In the genomic region with DNA sequence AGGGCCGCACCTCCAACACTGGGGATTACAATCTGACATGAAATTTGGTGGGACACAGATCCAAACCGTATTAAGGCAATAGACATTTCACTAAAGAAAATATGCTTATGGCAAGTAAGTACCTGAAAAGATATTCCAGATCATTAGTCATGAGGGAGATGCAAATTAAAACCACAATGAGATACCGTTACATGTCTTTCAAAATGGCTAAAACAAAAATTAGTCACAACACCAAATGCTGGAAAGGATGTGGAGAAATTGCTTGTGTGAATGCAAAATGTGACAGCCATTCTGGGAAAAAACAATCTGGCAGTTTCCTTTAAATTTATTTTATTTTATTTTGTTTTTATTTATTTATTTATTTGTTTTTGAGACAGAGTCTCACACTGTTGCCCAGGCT, we compare ENCODE assay signal across 30 cellular contexts.
"Had no signal": no experiment of that assay in that cellular context is flagged by ENCODE, and none has a peak within 500 bp of the region (broad histone marks: within the 10 kb centered on the region; RNA-seq: fewer than 3 reads in every experiment).

No MANE protein-coding gene starts in this region.

- H3K9me3 ChIP-seq: ovary, psoas muscle, right lobe of liver, sigmoid colon, thoracic aorta, thyroid gland, vagina had no signal

- H3K4me3 Mint-ChIP-seq: naive thymus-derived CD4-positive, alpha-beta T cell; nephron; neural progenitor cell; stimulated activated memory B cell treated with anti-CD40 and anti-IgM and Interleukin-4, amounts not matched to agents 10 μg/mL and 1 μg/mL and 100 μg/mL, for 72 hours; stimulated activated naive CD8-positive, alpha-beta T cell treated with anti-CD3 and anti-CD28 coated beads, Interleukin-15, amount 100 ng/mL, for 72 hours had no signal

- ATAC-seq: naive thymus-derived CD4-positive, alpha-beta T cell; psoas muscle; right cardiac atrium; right lobe of liver; stimulated activated memory B cell treated with anti-CD40 and anti-IgM and Interleukin-4, amounts not matched to agents 10 μg/mL and 1 μg/mL and 100 μg/mL, for 72 hours; stimulated activated naive CD8-positive, alpha-beta T cell treated with anti-CD3 and anti-CD28 coated beads, Interleukin-15, amount 100 ng/mL, for 72 hours; stimulated activated naive CD8-positive, alpha-beta T cell treated with anti-CD3 and anti-CD28 coated beads, Interleukin-15, Interleukin-2, amounts not matched to agents 100 U/mL and 50 U/mL, for 24 hours had no signal

- H3K4me1 ChIP-seq: neural progenitor cell, parathyroid adenoma, psoas muscle, right lobe of liver, sigmoid colon, thyroid gland, tibial nerve, upper lobe of left lung, vagina had no signal

- H3K27me3 ChIP-seq: neural progenitor cell, ovary, right lobe of liver, sigmoid colon, spleen, thyroid gland, tibial nerve, upper lobe of left lung, vagina had no signal

- H3K36me3 ChIP-seq: neural progenitor cell, ovary, right lobe of liver, sigmoid colon, spleen, thoracic aorta, thyroid gland, tibial nerve, upper lobe of left lung, vagina had no signal

- H3K27ac Mint-ChIP-seq: naive thymus-derived CD4-positive, alpha-beta T cell; nephron; neural progenitor cell; progenitor cell of endocrine pancreas; stimulated activated memory B cell treated with anti-CD40 and anti-IgM and Interleukin-4, amounts not matched to agents 10 μg/mL and 1 μg/mL and 100 μg/mL, for 72 hours; stimulated activated naive CD8-positive, alpha-beta T cell treated with anti-CD3 and anti-CD28 coated beads, Interleukin-15, amount 100 ng/mL, for 72 hours had no signal

- H3K27me3 Mint-ChIP-seq: progenitor cell of endocrine pancreas; stimulated activated memory B cell treated with anti-CD40 and anti-IgM and Interleukin-4, amounts not matched to agents 10 μg/mL and 1 μg/mL and 100 μg/mL, for 72 hours; stimulated activated naive CD8-positive, alpha-beta T cell treated with anti-CD3 and anti-CD28 coated beads, Interleukin-15, amount 100 ng/mL, for 72 hours had no signal

- H3K4me1 Mint-ChIP-seq: nephron; neural progenitor cell; stimulated activated memory B cell treated with anti-CD40 and anti-IgM and Interleukin-4, amounts not matched to agents 10 μg/mL and 1 μg/mL and 100 μg/mL, for 72 hours had no signal

- H3K4me2 ChIP-seq: neural progenitor cell, smooth muscle cell had no signal

- FAIRE-seq: urothelium cell line had no signal

- H3K4me3 ChIP-seq: neural progenitor cell, ovary, psoas muscle, right lobe of liver, sigmoid colon, smooth muscle cell, spleen, thoracic aorta, thyroid gland, tibial nerve, upper lobe of left lung, vagina had no signal

- H2AFZ ChIP-seq: neural progenitor cell, parathyroid adenoma had no signal

- H3K9ac ChIP-seq: neural progenitor cell, parathyroid adenoma had no signal

- H3K79me2 ChIP-seq: parathyroid adenoma had no signal

- H3K27ac ChIP-seq: neural progenitor cell, ovary, parathyroid adenoma, psoas muscle, right lobe of liver, sigmoid colon, spleen, thoracic aorta, thyroid gland, tibial nerve, upper lobe of left lung, vagina had no signal

- DNase-seq: naive thymus-derived CD4-positive, alpha-beta T cell; occipital lobe; ovary; posterior cingulate gyrus; psoas muscle; right cardiac atrium; right lobe of liver; sigmoid colon; spleen; stimulated activated CD4-positive, alpha-beta T cell treated with anti-CD3 and anti-CD28 coated beads, Interleukin-12 subunit alpha, Interleukin-12 subunit beta, amount 100 ng/mL, for 4 hours; stimulated activated CD4-positive, alpha-beta T cell treated with anti-CD3 and anti-CD28 coated beads, Interleukin-1b, Interleukin-23, amount 100 ng/mL, for 48 hours; stimulated activated CD4-positive, alpha-beta T cell treated with anti-CD3 and anti-CD28 coated beads, Interleukin-4, amount 100 ng/mL, for 1 hour; stimulated activated CD4-positive, alpha-beta T cell treated with anti-CD3 and anti-CD28 coated beads, Interleukin-4, amount 100 ng/mL, for 4 hours; stimulated activated CD8-positive, alpha-beta memory T cell treated with anti-CD3 and anti-CD28 coated beads, Interleukin-4, amount 100 ng/mL, for 48 hours; stimulated activated naive CD4-positive, alpha-beta T cell; stimulated activated naive CD8-positive, alpha-beta T cell treated with anti-CD3 and anti-CD28 coated beads, Interleukin-15, amount 100 ng/mL, for 72 hours; stimulated activated naive CD8-positive, alpha-beta T cell treated with anti-CD3 and anti-CD28 coated beads, Interleukin-15, Interleukin-2, amounts not matched to agents 100 U/mL and 50 U/mL, for 24 hours; thyroid gland; trophoblast cell; upper lobe of left lung had no signal
